In genomic region chr1:47791879-47792608, GRCh38 we compare ENCODE assay signal across 1 cellular context.
TF ChIP-seq lines count a peak whose summit lies in the region.

No MANE protein-coding gene starts in this region.

TF ChIP-seq in SK-N-SH, 30 proteins besides CTCF, POLR2A, EP300 and RAD21 (continued from another document):
- TF ChIP-seq USF2 (IDR thresholded peaks at IDR 0.05; ENCODE audit: borderline replicate concordance, low read depth, low read length) (no peak), FOXJ3 (CRISPR knock-in tag; IDR thresholded peaks at IDR 0.05) (no peak), YY1 (IDR thresholded peaks at IDR 0.05; ENCODE audit: low read depth) (no peak), TAF1 (IDR thresholded peaks at IDR 0.05; ENCODE audit: borderline replicate concordance, low read depth, low read length) (no peak), REST (IDR thresholded peaks at IDR 0.05; ENCODE audit: low read depth, low read length) (no peak)
TF ChIP-seq in SK-N-SH: peak in this region for 0.
